In genomic region chr19:19553670-19554069, GRCh38 we compare ENCODE assay signal across 2 cellular contexts.
TF ChIP-seq lines count a peak whose summit lies in the region.

No MANE protein-coding gene starts in this region.

TF ChIP-seq in GM23338, 12 proteins besides CTCF, POLR2A, EP300 and RAD21:
- no peak for TF ChIP-seq CREB1 (CRISPR knock-in tag; IDR thresholded peaks at IDR 0.05; ENCODE audit: low read depth)
- TF ChIP-seq JUNB (IDR thresholded peaks at IDR 0.05; ENCODE audit: unreplicated experiment) = no peak

TF ChIP-seq in K562, 482 proteins besides CTCF, POLR2A, EP300 and RAD21:
- TF ChIP-seq ZNF384 (IDR thresholded peaks at IDR 0.05; ENCODE audit: low read depth, low read length) (no peak), PTBP1 (IDR thresholded peaks at IDR 0.05; ENCODE audit: low read depth, low read length) (0 out of 2 replicates have a peak, but pooled peaks have one; percentile 83), HIVEP1 (CRISPR knock-in tag; IDR thresholded peaks at IDR 0.05) (no peak), ZZZ3 (IDR thresholded peaks at IDR 0.05) (no peak), ZNF408 (CRISPR knock-in tag; IDR thresholded peaks at IDR 0.05; ENCODE audit: low read depth) (no peak), BDP1 (IDR thresholded peaks at IDR 0.05; ENCODE audit: insufficient read depth, insufficient read length) (no peak), ZNF639 (CRISPR knock-in tag; conservative IDR thresholded peaks at IDR 0.05 in 1 of 2, IDR thresholded peaks at IDR 0.05 in 1 of 2) (no peak), ZNF766 (CRISPR knock-in tag; conservative IDR thresholded peaks at IDR 0.05) (no peak), MIER1 (IDR thresholded peaks at IDR 0.05; ENCODE audit: low read depth) (peak; percentile 85), ZBTB8A (IDR thresholded peaks at IDR 0.05; ENCODE audit: partially characterized antibody) (no peak), CEBPG (CRISPR knock-in tag; IDR thresholded peaks at IDR 0.05) (no peak), CEBPG (tag; conservative IDR thresholded peaks at IDR 0.05 in 1 of 2, IDR thresholded peaks at IDR 0.05 in 1 of 2) (no peak), POLR2H (tag; IDR thresholded peaks at IDR 0.05; ENCODE audit: low read depth) (no peak)
- TF ChIP-seq, protein P1, sequence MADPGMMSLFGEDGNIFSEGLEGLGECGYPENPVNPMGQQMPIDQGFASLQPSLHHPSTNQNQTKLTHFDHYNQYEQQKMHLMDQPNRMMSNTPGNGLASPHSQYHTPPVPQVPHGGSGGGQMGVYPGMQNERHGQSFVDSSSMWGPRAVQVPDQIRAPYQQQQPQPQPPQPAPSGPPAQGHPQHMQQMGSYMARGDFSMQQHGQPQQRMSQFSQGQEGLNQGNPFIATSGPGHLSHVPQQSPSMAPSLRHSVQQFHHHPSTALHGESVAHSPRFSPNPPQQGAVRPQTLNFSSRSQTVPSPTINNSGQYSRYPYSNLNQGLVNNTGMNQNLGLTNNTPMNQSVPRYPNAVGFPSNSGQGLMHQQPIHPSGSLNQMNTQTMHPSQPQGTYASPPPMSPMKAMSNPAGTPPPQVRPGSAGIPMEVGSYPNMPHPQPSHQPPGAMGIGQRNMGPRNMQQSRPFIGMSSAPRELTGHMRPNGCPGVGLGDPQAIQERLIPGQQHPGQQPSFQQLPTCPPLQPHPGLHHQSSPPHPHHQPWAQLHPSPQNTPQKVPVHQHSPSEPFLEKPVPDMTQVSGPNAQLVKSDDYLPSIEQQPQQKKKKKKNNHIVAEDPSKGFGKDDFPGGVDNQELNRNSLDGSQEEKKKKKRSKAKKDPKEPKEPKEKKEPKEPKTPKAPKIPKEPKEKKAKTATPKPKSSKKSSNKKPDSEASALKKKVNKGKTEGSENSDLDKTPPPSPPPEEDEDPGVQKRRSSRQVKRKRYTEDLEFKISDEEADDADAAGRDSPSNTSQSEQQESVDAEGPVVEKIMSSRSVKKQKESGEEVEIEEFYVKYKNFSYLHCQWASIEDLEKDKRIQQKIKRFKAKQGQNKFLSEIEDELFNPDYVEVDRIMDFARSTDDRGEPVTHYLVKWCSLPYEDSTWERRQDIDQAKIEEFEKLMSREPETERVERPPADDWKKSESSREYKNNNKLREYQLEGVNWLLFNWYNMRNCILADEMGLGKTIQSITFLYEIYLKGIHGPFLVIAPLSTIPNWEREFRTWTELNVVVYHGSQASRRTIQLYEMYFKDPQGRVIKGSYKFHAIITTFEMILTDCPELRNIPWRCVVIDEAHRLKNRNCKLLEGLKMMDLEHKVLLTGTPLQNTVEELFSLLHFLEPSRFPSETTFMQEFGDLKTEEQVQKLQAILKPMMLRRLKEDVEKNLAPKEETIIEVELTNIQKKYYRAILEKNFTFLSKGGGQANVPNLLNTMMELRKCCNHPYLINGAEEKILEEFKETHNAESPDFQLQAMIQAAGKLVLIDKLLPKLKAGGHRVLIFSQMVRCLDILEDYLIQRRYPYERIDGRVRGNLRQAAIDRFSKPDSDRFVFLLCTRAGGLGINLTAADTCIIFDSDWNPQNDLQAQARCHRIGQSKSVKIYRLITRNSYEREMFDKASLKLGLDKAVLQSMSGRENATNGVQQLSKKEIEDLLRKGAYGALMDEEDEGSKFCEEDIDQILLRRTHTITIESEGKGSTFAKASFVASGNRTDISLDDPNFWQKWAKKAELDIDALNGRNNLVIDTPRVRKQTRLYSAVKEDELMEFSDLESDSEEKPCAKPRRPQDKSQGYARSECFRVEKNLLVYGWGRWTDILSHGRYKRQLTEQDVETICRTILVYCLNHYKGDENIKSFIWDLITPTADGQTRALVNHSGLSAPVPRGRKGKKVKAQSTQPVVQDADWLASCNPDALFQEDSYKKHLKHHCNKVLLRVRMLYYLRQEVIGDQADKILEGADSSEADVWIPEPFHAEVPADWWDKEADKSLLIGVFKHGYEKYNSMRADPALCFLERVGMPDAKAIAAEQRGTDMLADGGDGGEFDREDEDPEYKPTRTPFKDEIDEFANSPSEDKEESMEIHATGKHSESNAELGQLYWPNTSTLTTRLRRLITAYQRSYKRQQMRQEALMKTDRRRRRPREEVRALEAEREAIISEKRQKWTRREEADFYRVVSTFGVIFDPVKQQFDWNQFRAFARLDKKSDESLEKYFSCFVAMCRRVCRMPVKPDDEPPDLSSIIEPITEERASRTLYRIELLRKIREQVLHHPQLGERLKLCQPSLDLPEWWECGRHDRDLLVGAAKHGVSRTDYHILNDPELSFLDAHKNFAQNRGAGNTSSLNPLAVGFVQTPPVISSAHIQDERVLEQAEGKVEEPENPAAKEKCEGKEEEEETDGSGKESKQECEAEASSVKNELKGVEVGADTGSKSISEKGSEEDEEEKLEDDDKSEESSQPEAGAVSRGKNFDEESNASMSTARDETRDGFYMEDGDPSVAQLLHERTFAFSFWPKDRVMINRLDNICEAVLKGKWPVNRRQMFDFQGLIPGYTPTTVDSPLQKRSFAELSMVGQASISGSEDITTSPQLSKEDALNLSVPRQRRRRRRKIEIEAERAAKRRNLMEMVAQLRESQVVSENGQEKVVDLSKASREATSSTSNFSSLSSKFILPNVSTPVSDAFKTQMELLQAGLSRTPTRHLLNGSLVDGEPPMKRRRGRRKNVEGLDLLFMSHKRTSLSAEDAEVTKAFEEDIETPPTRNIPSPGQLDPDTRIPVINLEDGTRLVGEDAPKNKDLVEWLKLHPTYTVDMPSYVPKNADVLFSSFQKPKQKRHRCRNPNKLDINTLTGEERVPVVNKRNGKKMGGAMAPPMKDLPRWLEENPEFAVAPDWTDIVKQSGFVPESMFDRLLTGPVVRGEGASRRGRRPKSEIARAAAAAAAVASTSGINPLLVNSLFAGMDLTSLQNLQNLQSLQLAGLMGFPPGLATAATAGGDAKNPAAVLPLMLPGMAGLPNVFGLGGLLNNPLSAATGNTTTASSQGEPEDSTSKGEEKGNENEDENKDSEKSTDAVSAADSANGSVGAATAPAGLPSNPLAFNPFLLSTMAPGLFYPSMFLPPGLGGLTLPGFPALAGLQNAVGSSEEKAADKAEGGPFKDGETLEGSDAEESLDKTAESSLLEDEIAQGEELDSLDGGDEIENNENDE (IDR thresholded peaks at IDR 0.05; ENCODE audit: low read depth, low read length) = no peak
- TF ChIP-seq, protein P2, sequence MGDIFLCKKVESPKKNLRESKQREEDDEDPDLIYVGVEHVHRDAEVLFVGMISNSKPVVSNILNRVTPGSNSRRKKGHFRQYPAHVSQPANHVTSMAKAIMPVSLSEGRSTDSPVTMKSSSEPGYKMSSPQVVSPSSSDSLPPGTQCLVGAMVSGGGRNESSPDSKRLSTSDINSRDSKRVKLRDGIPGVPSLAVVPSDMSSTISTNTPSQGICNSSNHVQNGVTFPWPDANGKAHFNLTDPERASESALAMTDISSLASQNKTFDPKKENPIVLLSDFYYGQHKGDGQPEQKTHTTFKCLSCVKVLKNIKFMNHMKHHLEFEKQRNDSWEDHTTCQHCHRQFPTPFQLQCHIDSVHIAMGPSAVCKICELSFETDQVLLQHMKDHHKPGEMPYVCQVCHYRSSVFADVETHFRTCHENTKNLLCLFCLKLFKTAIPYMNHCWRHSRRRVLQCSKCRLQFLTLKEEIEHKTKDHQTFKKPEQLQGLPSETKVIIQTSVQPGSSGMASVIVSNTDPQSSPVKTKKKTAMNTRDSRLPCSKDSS (IDR thresholded peaks at IDR 0.05; ENCODE audit: low read depth, partially characterized antibody) = no peak
- TF ChIP-seq, protein P3, sequence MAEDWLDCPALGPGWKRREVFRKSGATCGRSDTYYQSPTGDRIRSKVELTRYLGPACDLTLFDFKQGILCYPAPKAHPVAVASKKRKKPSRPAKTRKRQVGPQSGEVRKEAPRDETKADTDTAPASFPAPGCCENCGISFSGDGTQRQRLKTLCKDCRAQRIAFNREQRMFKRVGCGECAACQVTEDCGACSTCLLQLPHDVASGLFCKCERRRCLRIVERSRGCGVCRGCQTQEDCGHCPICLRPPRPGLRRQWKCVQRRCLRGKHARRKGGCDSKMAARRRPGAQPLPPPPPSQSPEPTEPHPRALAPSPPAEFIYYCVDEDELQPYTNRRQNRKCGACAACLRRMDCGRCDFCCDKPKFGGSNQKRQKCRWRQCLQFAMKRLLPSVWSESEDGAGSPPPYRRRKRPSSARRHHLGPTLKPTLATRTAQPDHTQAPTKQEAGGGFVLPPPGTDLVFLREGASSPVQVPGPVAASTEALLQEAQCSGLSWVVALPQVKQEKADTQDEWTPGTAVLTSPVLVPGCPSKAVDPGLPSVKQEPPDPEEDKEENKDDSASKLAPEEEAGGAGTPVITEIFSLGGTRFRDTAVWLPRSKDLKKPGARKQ (CRISPR knock-in tag; IDR thresholded peaks at IDR 0.05) = no peak
- TF ChIP-seq, protein P4, sequence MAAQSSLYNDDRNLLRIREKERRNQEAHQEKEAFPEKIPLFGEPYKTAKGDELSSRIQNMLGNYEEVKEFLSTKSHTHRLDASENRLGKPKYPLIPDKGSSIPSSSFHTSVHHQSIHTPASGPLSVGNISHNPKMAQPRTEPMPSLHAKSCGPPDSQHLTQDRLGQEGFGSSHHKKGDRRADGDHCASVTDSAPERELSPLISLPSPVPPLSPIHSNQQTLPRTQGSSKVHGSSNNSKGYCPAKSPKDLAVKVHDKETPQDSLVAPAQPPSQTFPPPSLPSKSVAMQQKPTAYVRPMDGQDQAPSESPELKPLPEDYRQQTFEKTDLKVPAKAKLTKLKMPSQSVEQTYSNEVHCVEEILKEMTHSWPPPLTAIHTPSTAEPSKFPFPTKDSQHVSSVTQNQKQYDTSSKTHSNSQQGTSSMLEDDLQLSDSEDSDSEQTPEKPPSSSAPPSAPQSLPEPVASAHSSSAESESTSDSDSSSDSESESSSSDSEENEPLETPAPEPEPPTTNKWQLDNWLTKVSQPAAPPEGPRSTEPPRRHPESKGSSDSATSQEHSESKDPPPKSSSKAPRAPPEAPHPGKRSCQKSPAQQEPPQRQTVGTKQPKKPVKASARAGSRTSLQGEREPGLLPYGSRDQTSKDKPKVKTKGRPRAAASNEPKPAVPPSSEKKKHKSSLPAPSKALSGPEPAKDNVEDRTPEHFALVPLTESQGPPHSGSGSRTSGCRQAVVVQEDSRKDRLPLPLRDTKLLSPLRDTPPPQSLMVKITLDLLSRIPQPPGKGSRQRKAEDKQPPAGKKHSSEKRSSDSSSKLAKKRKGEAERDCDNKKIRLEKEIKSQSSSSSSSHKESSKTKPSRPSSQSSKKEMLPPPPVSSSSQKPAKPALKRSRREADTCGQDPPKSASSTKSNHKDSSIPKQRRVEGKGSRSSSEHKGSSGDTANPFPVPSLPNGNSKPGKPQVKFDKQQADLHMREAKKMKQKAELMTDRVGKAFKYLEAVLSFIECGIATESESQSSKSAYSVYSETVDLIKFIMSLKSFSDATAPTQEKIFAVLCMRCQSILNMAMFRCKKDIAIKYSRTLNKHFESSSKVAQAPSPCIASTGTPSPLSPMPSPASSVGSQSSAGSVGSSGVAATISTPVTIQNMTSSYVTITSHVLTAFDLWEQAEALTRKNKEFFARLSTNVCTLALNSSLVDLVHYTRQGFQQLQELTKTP (IDR thresholded peaks at IDR 0.05; ENCODE audit: low read depth in 1 of 2, partially characterized antibody in 2 of 2) = no peak
- TF ChIP-seq, protein P5, sequence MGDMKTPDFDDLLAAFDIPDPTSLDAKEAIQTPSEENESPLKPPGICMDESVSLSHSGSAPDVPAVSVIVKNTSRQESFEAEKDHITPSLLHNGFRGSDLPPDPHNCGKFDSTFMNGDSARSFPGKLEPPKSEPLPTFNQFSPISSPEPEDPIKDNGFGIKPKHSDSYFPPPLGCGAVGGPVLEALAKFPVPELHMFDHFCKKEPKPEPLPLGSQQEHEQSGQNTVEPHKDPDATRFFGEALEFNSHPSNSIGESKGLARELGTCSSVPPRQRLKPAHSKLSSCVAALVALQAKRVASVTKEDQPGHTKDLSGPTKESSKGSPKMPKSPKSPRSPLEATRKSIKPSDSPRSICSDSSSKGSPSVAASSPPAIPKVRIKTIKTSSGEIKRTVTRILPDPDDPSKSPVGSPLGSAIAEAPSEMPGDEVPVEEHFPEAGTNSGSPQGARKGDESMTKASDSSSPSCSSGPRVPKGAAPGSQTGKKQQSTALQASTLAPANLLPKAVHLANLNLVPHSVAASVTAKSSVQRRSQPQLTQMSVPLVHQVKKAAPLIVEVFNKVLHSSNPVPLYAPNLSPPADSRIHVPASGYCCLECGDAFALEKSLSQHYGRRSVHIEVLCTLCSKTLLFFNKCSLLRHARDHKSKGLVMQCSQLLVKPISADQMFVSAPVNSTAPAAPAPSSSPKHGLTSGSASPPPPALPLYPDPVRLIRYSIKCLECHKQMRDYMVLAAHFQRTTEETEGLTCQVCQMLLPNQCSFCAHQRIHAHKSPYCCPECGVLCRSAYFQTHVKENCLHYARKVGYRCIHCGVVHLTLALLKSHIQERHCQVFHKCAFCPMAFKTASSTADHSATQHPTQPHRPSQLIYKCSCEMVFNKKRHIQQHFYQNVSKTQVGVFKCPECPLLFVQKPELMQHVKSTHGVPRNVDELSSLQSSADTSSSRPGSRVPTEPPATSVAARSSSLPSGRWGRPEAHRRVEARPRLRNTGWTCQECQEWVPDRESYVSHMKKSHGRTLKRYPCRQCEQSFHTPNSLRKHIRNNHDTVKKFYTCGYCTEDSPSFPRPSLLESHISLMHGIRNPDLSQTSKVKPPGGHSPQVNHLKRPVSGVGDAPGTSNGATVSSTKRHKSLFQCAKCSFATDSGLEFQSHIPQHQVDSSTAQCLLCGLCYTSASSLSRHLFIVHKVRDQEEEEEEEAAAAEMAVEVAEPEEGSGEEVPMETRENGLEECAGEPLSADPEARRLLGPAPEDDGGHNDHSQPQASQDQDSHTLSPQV (IDR thresholded peaks at IDR 0.05) = no peak
TF ChIP-seq in K562: peak in this region for 2.
